Comparison of ENCODE assay signal across 34 cellular contexts in the genomic region with DNA sequence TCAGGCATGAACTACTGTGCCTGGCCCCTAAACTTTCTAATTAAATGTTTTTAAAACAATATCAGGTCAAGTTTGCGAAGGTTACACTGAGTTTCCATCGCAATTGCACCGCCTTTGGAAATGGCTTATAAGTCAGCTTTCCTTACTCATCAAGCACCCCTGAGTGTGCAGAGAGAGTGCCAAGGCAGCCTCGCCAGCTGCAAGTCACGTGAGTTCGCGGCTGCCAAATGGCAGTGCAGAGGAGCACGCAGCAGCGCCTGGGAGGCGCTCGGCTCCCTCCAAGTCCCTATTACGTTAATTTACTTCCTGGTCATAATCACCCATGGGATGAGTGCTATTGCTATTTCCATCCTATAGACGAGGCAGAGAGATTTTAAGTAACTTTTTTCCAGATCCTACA.
A peak's percentile ranks its signal among the peaks of the same experiment; 100 is the strongest.
DNase-seq lines count a peak whose midpoint lies in the region; ATAC-seq, FAIRE-seq and TF ChIP-seq lines count a peak whose summit lies in the region.
"Had no signal": no experiment of that assay in that cellular context is flagged by ENCODE, and none has a peak within 500 bp of the region (broad histone marks: within the 10 kb centered on the region; RNA-seq: fewer than 3 reads in every experiment).

No MANE protein-coding gene starts in this region.

- H4K20me1 ChIP-seq in H9 (ENCODE audit: control insufficient read depth, insufficient read depth, insufficient read length) (no peaks in the 10 kb centered on the region), H1 (replicated peaks in 1 of 2; ENCODE audit: control insufficient read depth in 1 of 2, insufficient read depth in 2 of 2, low read length in 2 of 2) (no peaks in the 10 kb centered on the region)

- no peak overlapping the region for H3K56ac ChIP-seq in H9 (ENCODE audit: insufficient read length, low read depth, low read length)
- no peak overlapping the region for H3K56ac ChIP-seq in H1 (replicated peaks; ENCODE audit: insufficient read length, low read depth, low read length)

- H3K23ac ChIP-seq in H9 (ENCODE audit: insufficient read length, low read depth, low read length) (no peak overlapping the region), H1 (ENCODE audit: insufficient read length) (no peak overlapping the region)

- H3K18ac ChIP-seq in H9 (ENCODE audit: insufficient read length, low read depth, low read length), result no peak overlapping the region
- H3K18ac ChIP-seq in H1 (ENCODE audit: extremely low read depth, low read length), result peak overlapping the region; percentile 32; the same call in 1 of the 2 replicates

- DNase-seq in H9 (peak; percentile 21), NCI-H2029 treated with DMSO at 0.1 percent for 48 hours (lab: John Stamatoyannopoulos, UW) (peak; percentile 71), H1 (ENCODE audit: low read depth in 1 of 2, low spot score in 2 of 2) (no peak), osteocyte (ENCODE audit: extremely low spot score, unreplicated experiment) (peak; percentile 53), Peyer's patch (no peak), NCI-H1436 (lab: John Stamatoyannopoulos, UW) (no peak)
- DNase-seq: activated CD4-positive, alpha-beta T cell treated with anti-CD3 and anti-CD28 coated beads for 1 hour; activated CD8-positive, alpha-beta memory T cell treated with anti-CD3 and anti-CD28 coated beads for 24 hours; activated gamma-delta T cell treated with Interleukin-2 at 50 U/mL for 16 hours; activated T-cell treated with anti-CD3 and anti-CD28 coated beads, Interleukin-2, amount 50 U/mL, for 1 hour; body of pancreas; effector CD4-positive, alpha-beta T cell; foreskin keratinocyte; H7; immature natural killer cell; KBM-7; MV-4-11; NCI-H2081; NCI-H446; NK-92 treated with Interleukin-12 subunit alpha and Interleukin-12 subunit beta, amount 100 ng/mL, for 24 hours; stimulated activated CD4-positive, alpha-beta T cell treated with anti-CD3 and anti-CD28 coated beads, Interleukin-15, amount 100 ng/mL, for 24 hours; T-helper 1 cell; thyroid gland had no signal

- H4K91ac ChIP-seq in H9 (ENCODE audit: insufficient read length, low read depth, low read length) (no peak overlapping the region), H1 (replicated peaks; ENCODE audit: insufficient read length, low read length) (no peak overlapping the region)

- no peak for TF ChIP-seq EP300 in H1 (IDR thresholded peaks at IDR 0.05; ENCODE audit: borderline replicate concordance in 1 of 2, low read depth in 2 of 2, low read length in 2 of 2)

- H3K4me3 ChIP-seq in H1 (ENCODE audit: extremely low read depth in 1 of 4, insufficient read depth in 2 of 4, low read depth in 3 of 4, low read length in 4 of 4) (no peak overlapping the region), Peyer's patch (no peak overlapping the region)
- H3K4me3 ChIP-seq: body of pancreas, hepatocyte, SJSA1, thyroid gland had no signal

- WGBS in H9 (ENCODE audit: extremely low coverage, insufficient read length, low lambda C conversion rate), result no CpG with 5 or more reads among the region's 13 CpGs
- 91% methylated on average over 13 of the region's 13 CpGs; no CpG with 5 or more reads in 1 of the 2 experiments for WGBS in H1 (ENCODE audit: extremely low coverage in 1 of 2, insufficient coverage in 1 of 2, insufficient read length in 1 of 2, insufficient replicate concordance in 2 of 2, low coverage in 1 of 2, low lambda C conversion rate in 2 of 2, missing lambda C conversion rate in 1 of 2), 2 experiments

- POLR2A ChIA-PET in H1 (lab: Charles Lee; ENCODE audit: partially characterized antibody), result interaction anchor here (1.4 kb wide), 1 partner anchor 19 kb away, joined by 4 read pairs; no protein-coding TSS in a partner anchor

- H3K4me1 Mint-ChIP-seq in H9, result peaks cover 28 to 34% of the 10 kb centered on the region in 2 experiments
- H3K4me1 Mint-ChIP-seq in osteocyte (ENCODE audit: unreplicated experiment), result no peaks in the 10 kb centered on the region
- H3K4me1 Mint-ChIP-seq: CD14-positive monocyte, immature natural killer cell, mesothelial cell of epicardium, nephron had no signal

- no peak for ATAC-seq in HG02938 (IDR thresholded peaks at IDR 0.05; ENCODE audit: unreplicated experiment)
- ATAC-seq: body of pancreas, foreskin keratinocyte, left lobe of liver, Panc1 had no signal

- H3K4me1 ChIP-seq in H9 (ENCODE audit: insufficient read depth, low read length) (peaks cover 3% of the 10 kb centered on the region; the same call in 1 of the 2 replicates), H1 (replicated peaks in 1 of 4; ENCODE audit: control insufficient read depth in 3 of 4, insufficient read depth in 4 of 4, low read length in 3 of 4) (peaks cover 0 to 15% (median 8%) of the 10 kb centered on the region in 4 experiments; a peak in 5 of 7 replicates), Peyer's patch (no peaks in the 10 kb centered on the region)
- H3K4me1 ChIP-seq: body of pancreas, foreskin keratinocyte, SJSA1, thyroid gland had no signal

- TF ChIP-seq CTCF in H9 (conservative IDR thresholded peaks at IDR 0.05) (no peak), H1 (IDR thresholded peaks at IDR 0.05; ENCODE audit: control extremely low read depth in 1 of 3, insufficient read depth in 1 of 3, low read depth in 1 of 3, low read length in 3 of 3) (no peak), osteocyte (IDR thresholded peaks at IDR 0.05) (no peak), Peyer's patch (IDR thresholded peaks at IDR 0.05) (no peak)

- H4K5ac ChIP-seq in H9 (ENCODE audit: insufficient read length, low read depth, low read length) (no peak overlapping the region), H1 (ENCODE audit: insufficient read length, low read depth, low read length) (no peak overlapping the region)

- no peak overlapping the region for H3K27ac Mint-ChIP-seq in H9
- H3K27ac Mint-ChIP-seq in osteocyte (ENCODE audit: unreplicated experiment), result no peak overlapping the region
- H3K27ac Mint-ChIP-seq: CD14-positive monocyte; immature natural killer cell; mesothelial cell of epicardium; nephron; stimulated activated naive CD8-positive, alpha-beta T cell treated with anti-CD3 and anti-CD28 coated beads, Interleukin-15, Interleukin-2, amounts not matched to agents 100 ng/mL and 50 ng/mL, for 24 hours had no signal

- no peak overlapping the region for H3K4me3 Mint-ChIP-seq in H9
- no peak overlapping the region for H3K4me3 Mint-ChIP-seq in osteocyte (ENCODE audit: unreplicated experiment)
- H3K4me3 Mint-ChIP-seq: CD14-positive monocyte; immature natural killer cell; mesothelial cell of epicardium; nephron; stimulated activated naive CD8-positive, alpha-beta T cell treated with anti-CD3 and anti-CD28 coated beads, Interleukin-15, Interleukin-2, amounts not matched to agents 100 ng/mL and 50 ng/mL, for 24 hours had no signal

- CTCF ChIA-PET in H1 (lab: Charles Lee; ENCODE audit: partially characterized antibody), result interaction anchor here (1.3 to 1.4 kb wide), 2 partner anchors 9 to 27 kb away, joined by 5 read pairs; no protein-coding TSS in a partner anchor

- H3K27me3 ChIP-seq in H9 (ENCODE audit: insufficient read depth, low read length) (no peaks in the 10 kb centered on the region), H1 (replicated peaks in 1 of 4; ENCODE audit: control insufficient read depth in 3 of 4, extremely low read depth in 1 of 4, insufficient read depth in 3 of 4, low read length in 3 of 4) (no peaks in the 10 kb centered on the region; a peak in 1 of 7 replicates), Peyer's patch (no peaks in the 10 kb centered on the region)
- H3K27me3 ChIP-seq: body of pancreas, foreskin keratinocyte, thyroid gland had no signal

- no peak overlapping the region for H4K8ac ChIP-seq in H9 (replicated peaks; ENCODE audit: insufficient read length, low read depth, low read length)
- no peak overlapping the region; the same call in 1 of the 2 replicates for H4K8ac ChIP-seq in H1 (ENCODE audit: extremely low read depth, insufficient read depth, low read length)

- H3K27me3 Mint-ChIP-seq in H9 (ENCODE audit: low read depth) (peaks cover 5% of the 10 kb centered on the region), osteocyte (ENCODE audit: unreplicated experiment) (no peaks in the 10 kb centered on the region)
- H3K27me3 Mint-ChIP-seq: stimulated activated naive CD8-positive, alpha-beta T cell treated with anti-CD3 and anti-CD28 coated beads, Interleukin-15, Interleukin-2, amounts not matched to agents 100 ng/mL and 50 ng/mL, for 24 hours had no signal

- H2BK20ac ChIP-seq in H9 (ENCODE audit: low read depth, low read length, poor library complexity, severe bottlenecking) (no peak overlapping the region), H1 (ENCODE audit: low read length) (no peak overlapping the region)

- no peak for TF ChIP-seq POLR2A in H1 (IDR thresholded peaks at IDR 0.05; ENCODE audit: control extremely low read depth in 1 of 2, low read depth in 2 of 2, low read length in 2 of 2)
- TF ChIP-seq POLR2A in Peyer's patch (IDR thresholded peaks at IDR 0.05), result no peak

- H2AFZ ChIP-seq in H9 (ENCODE audit: low read length), result no peak overlapping the region
- no peak overlapping the region for H2AFZ ChIP-seq in H1 (ENCODE audit: low read length)
- H2AFZ ChIP-seq: hepatocyte had no signal

- H3K27ac ChIP-seq in H9 (ENCODE audit: insufficient read length, low read depth, low read length) (no peak overlapping the region), H1 (ENCODE audit: low read depth, low read length) (no peak overlapping the region), Peyer's patch (no peak overlapping the region)
- H3K27ac ChIP-seq: body of pancreas, foreskin keratinocyte, hepatocyte, SJSA1, thyroid gland had no signal

- H3K14ac ChIP-seq in H9 (ENCODE audit: insufficient read depth, low read length), result no peak overlapping the region
- no peak overlapping the region for H3K14ac ChIP-seq in H1 (ENCODE audit: insufficient read length)

- H3K4me2 ChIP-seq in H9 (ENCODE audit: insufficient read depth, insufficient read length, low read length), result no peak overlapping the region
- H3K4me2 ChIP-seq in H1 (ENCODE audit: insufficient read depth in 1 of 2, low read depth in 2 of 2, low read length in 2 of 2), result no peak overlapping the region
- H3K4me2 ChIP-seq: hepatocyte had no signal

- no peak overlapping the region for H2AK5ac ChIP-seq in H9 (ENCODE audit: insufficient read length, low read length)
- no peak overlapping the region for H2AK5ac ChIP-seq in H1 (ENCODE audit: low read depth, low read length)

- no peak for FAIRE-seq in H1 (lab: Jason Lieb, UNC)
- FAIRE-seq: HTR-8/SVneo, TTC549 had no signal

- H3K9me3 Mint-ChIP-seq in H9 (peaks cover 0 to 3% of the 10 kb centered on the region in 2 experiments; a peak in 1 of 5 replicates), osteocyte (ENCODE audit: unreplicated experiment) (no peaks in the 10 kb centered on the region)
- H3K9me3 Mint-ChIP-seq: immature natural killer cell; mesothelial cell of epicardium; nephron; stimulated activated naive CD8-positive, alpha-beta T cell treated with anti-CD3 and anti-CD28 coated beads, Interleukin-15, Interleukin-2, amounts not matched to agents 100 ng/mL and 50 ng/mL, for 24 hours had no signal

- H2BK120ac ChIP-seq in H9 (ENCODE audit: low read depth, low read length, poor library complexity, severe bottlenecking) (no peak overlapping the region), H1 (replicated peaks; ENCODE audit: low read depth, low read length) (no peak overlapping the region)

- H3K9ac ChIP-seq in H9 (ENCODE audit: extremely low read depth, insufficient read length, low read length) (no peak overlapping the region), H1 (replicated peaks in 1 of 4; ENCODE audit: extremely low read depth in 1 of 4, low read depth in 3 of 4, low read length in 3 of 4) (no peak overlapping the region)

- H3K36me3 Mint-ChIP-seq in H9 (ENCODE audit: insufficient read depth in 1 of 3, low read depth in 3 of 3) (no peaks in the 10 kb centered on the region), osteocyte (ENCODE audit: unreplicated experiment) (no peaks in the 10 kb centered on the region)
- H3K36me3 Mint-ChIP-seq: CD14-positive monocyte, immature natural killer cell, mesothelial cell of epicardium had no signal

- H3K4ac ChIP-seq in H9 (ENCODE audit: low read depth, low read length), result no peak overlapping the region
- H3K4ac ChIP-seq in H1 (replicated peaks; ENCODE audit: insufficient read length, low read depth, low read length), result no peak overlapping the region

- H3K79me2 ChIP-seq in H9 (ENCODE audit: insufficient read depth, low read length) (no peaks in the 10 kb centered on the region), H1 (ENCODE audit: control insufficient read depth in 1 of 2, insufficient read depth in 2 of 2, low read length in 2 of 2) (no peaks in the 10 kb centered on the region)
- H3K79me2 ChIP-seq: hepatocyte had no signal

- H3K36me3 ChIP-seq in H1 (ENCODE audit: control insufficient read depth in 2 of 4, insufficient read depth in 4 of 4, low read length in 3 of 4) (no peaks in the 10 kb centered on the region), Peyer's patch (no peaks in the 10 kb centered on the region)
- H3K36me3 ChIP-seq: SJSA1, thyroid gland had no signal

- H3T11ph ChIP-seq in H9 (ENCODE audit: low read length), result no peak overlapping the region

- H2BK5ac ChIP-seq in H9 (ENCODE audit: insufficient read length, low read length) (no peak overlapping the region), H1 (ENCODE audit: low read depth, low read length) (no peak overlapping the region)

- H3K9me3 ChIP-seq in H9 (ENCODE audit: control insufficient read depth, low read depth, low read length) (no peaks in the 10 kb centered on the region), H1 (ENCODE audit: insufficient read depth in 2 of 2, low read depth in 1 of 2, low read length in 1 of 2) (no peaks in the 10 kb centered on the region), Peyer's patch (no peaks in the 10 kb centered on the region)
- H3K9me3 ChIP-seq: body of pancreas, SJSA1, thyroid gland had no signal

- no peak for TF ChIP-seq RAD21 in H1 (IDR thresholded peaks at IDR 0.05 in 1 of 2, conservative IDR thresholded peaks at IDR 0.05 in 1 of 2; ENCODE audit: low read depth in 2 of 2, low read length in 2 of 2)

- H2BK15ac ChIP-seq in H9 (ENCODE audit: low read depth, low read length), result no peak overlapping the region
- H2BK15ac ChIP-seq in H1 (ENCODE audit: low read length), result no peak overlapping the region

- H3K23me2 ChIP-seq in H9 (ENCODE audit: insufficient read length, low read depth, low read length, poor library complexity, severe bottlenecking) (peaks cover 3% of the 10 kb centered on the region), H1 (ENCODE audit: low read depth, low read length) (no peaks in the 10 kb centered on the region)

- H2BK12ac ChIP-seq in H9 (ENCODE audit: insufficient read length, low read depth, low read length) (no peak overlapping the region), H1 (ENCODE audit: low read depth, low read length) (no peak overlapping the region)

- H3K79me1 ChIP-seq in H9 (ENCODE audit: insufficient read depth, low read depth, low read length, poor library complexity, severe bottlenecking), result no peaks in the 10 kb centered on the region
- H3K79me1 ChIP-seq in H1 (ENCODE audit: low read depth, low read length), result no peaks in the 10 kb centered on the region

Comparison
In these comparisons a context has a peak if more than half of its experiments do, and no peak if none do; other contexts are left out.
1. DNase-seq: peak in H9 (single experiment), NCI-H2029 treated with DMSO at 0.1 percent for 48 hours (single experiment) and osteocyte (single experiment); none in H1 (0 of 2), Peyer's patch (0 of 3) and NCI-H1436 (single experiment).